In genomic region chr1:11617741-11618140, GRCh38 we compare ENCODE assay signal across 23 cellular contexts. TPM values are rescaled to one million over a fixed set of nuclear protein-coding genes. Genes with fewer than 3 reads are reported as not detected.
A peak's percentile ranks its signal among the peaks of the same experiment; 100 is the strongest.
DNase-seq lines count a peak whose midpoint lies in the region; ATAC-seq, FAIRE-seq and TF ChIP-seq lines count a peak whose summit lies in the region.
"Had no signal": no experiment of that assay in that cellular context is flagged by ENCODE, and none has a peak within 500 bp of the region (broad histone marks: within the 10 kb centered on the region; RNA-seq: fewer than 3 reads in every experiment).

No MANE protein-coding gene starts in this region.

- no peak overlapping the region for H3K4me3 ChIP-seq in astrocyte (ENCODE audit: insufficient read depth, low read depth, low read length)
- H3K4me3 ChIP-seq in K562, result no peak overlapping the region
- H3K4me3 ChIP-seq: BLaER1, GM12878 had no signal

- CTCF ChIA-PET in K562 (lab: Yijun Ruan, JAX; ENCODE audit: low intra/inter-chr PET ratio), result no interaction called here
- CTCF ChIA-PET in activated CD8-positive, alpha-beta T cell treated with anti-CD3 and anti-CD28 coated beads, Interleukin-2, amount 10 ng/mL, durations not matched to agents 7 days and 5 days (lab: Charles Lee), result interaction anchor here (1.0 kb wide), 1 partner anchor 9 kb away, joined by 3 read pairs; no protein-coding TSS in a partner anchor

- no TSS peak for BruUV-seq in K562 (replicated peaks; lab: Mats Ljungman, UMichigan)

- no peak overlapping the region for H2AFZ ChIP-seq in astrocyte (ENCODE audit: low read depth, low read length)
- no peak overlapping the region for H2AFZ ChIP-seq in K562 (ENCODE audit: low read depth, low read length)

- H3K9me3 Mint-ChIP-seq in astrocyte (ENCODE audit: unreplicated experiment), result no peaks in the 10 kb centered on the region
- no peaks in the 10 kb centered on the region for H3K9me3 Mint-ChIP-seq in activated CD8-positive, alpha-beta T cell treated with anti-CD3 and anti-CD28 coated beads, Interleukin-2, amount 10 ng/mL, durations not matched to agents 7 days and 5 days (ENCODE audit: insufficient read depth)
- H3K9me3 Mint-ChIP-seq: CD14-positive monocyte; CD8-positive, alpha-beta memory T cell had no signal

- DNase-seq in astrocyte (ENCODE audit: low read depth) (no peak), K562 (ENCODE audit: extremely low read depth in 1 of 4, low spot score in 3 of 4) (no peak), retina (no peak)
- no peak for DNase-seq in activated CD8-positive, alpha-beta T cell treated with anti-CD3 and anti-CD28 coated beads, Interleukin-2, amount 10 ng/mL, durations not matched to agents 7 days and 5 days
- DNase-seq: 8988T; ACHN; BE2C; C1 segment of cervical spinal cord; CD4-positive, alpha-beta memory T cell; CD4-positive, CD25-positive, alpha-beta regulatory T cell; CD8-positive, alpha-beta memory T cell; DMS79; DND-41; EL; GDM1 had no signal

- FAIRE-seq in astrocyte (lab: Jason Lieb, UNC) (no peak), K562 (lab: Jason Lieb, UNC) (no peak)
- FAIRE-seq: A204.1, GM12878, GM12892, GM18507 had no signal

- no peaks in the 10 kb centered on the region for H3K79me2 ChIP-seq in astrocyte (ENCODE audit: insufficient read depth, low read length)
- H3K79me2 ChIP-seq in K562 (ENCODE audit: control insufficient read depth, insufficient read depth, low read length), result no peaks in the 10 kb centered on the region

- H3K36me3 ChIP-seq in astrocyte (ENCODE audit: insufficient read depth, low read length) (no peaks in the 10 kb centered on the region), K562 (ENCODE audit: control insufficient read depth, insufficient read depth, low read length) (no peaks in the 10 kb centered on the region)
- H3K36me3 ChIP-seq: BE2C, BLaER1 had no signal

- peaks cover 2% of the 10 kb centered on the region for H3K27me3 ChIP-seq in astrocyte (ENCODE audit: insufficient read depth, low read length)
- H3K27me3 ChIP-seq in K562 (ENCODE audit: control insufficient read depth in 2 of 2, insufficient read depth in 2 of 2, low read length in 2 of 2), result peaks cover 22 to 70% of the 10 kb centered on the region in 2 experiments; a peak in 4 of 5 replicates
- H3K27me3 ChIP-seq: BE2C, BLaER1 had no signal

- no peak for TF ChIP-seq EP300 in K562 (IDR thresholded peaks at IDR 0.05; ENCODE audit: low read length)

- intact Hi-C loops in K562 (cut with micrococcal nuclease), result no loop called here

- POLR2A ChIA-PET in K562 (lab: Yijun Ruan, JAX), result interaction anchor here (0.5 to 0.6 kb wide), 2 partner anchors 78 to 480 kb away, joined by 3 to 6 read pairs; no protein-coding TSS in a partner anchor
- POLR2A ChIA-PET in activated CD8-positive, alpha-beta T cell treated with anti-CD3 and anti-CD28 coated beads, Interleukin-2, amount 10 ng/mL, durations not matched to agents 7 days and 5 days (lab: Charles Lee), result no interaction called here

- WGBS in K562 (ENCODE audit: insufficient coverage, low coverage, missing lambda C conversion rate), result 3% methylated on average over 2 of the region's 2 CpGs

- H3K27ac ChIP-seq in astrocyte (ENCODE audit: low read depth, low read length) (no peak overlapping the region), K562 (ENCODE audit: extremely low read depth, low read depth, low read length) (no peak overlapping the region)
- H3K27ac ChIP-seq: BLaER1 had no signal

- H3K4me2 ChIP-seq in astrocyte (ENCODE audit: low read length) (no peak overlapping the region), K562 (ENCODE audit: insufficient read depth, low read length) (no peak overlapping the region)

- H3K27ac Mint-ChIP-seq in astrocyte (ENCODE audit: unreplicated experiment), result no peak overlapping the region
- no peak overlapping the region for H3K27ac Mint-ChIP-seq in activated CD8-positive, alpha-beta T cell treated with anti-CD3 and anti-CD28 coated beads, Interleukin-2, amount 10 ng/mL, durations not matched to agents 7 days and 5 days
- H3K27ac Mint-ChIP-seq: CD4-positive, alpha-beta memory T cell; CD4-positive, CD25-positive, alpha-beta regulatory T cell; CD8-positive, alpha-beta memory T cell had no signal

- H3K4me1 ChIP-seq in astrocyte (ENCODE audit: insufficient read depth, low read length) (no peaks in the 10 kb centered on the region), K562 (replicated peaks in 1 of 2; ENCODE audit: control insufficient read depth in 2 of 2, insufficient read depth in 2 of 2, low read length in 2 of 2) (no peaks in the 10 kb centered on the region; a peak in 2 of 5 replicates)
- H3K4me1 ChIP-seq: BE2C had no signal

- H3K4me3 Mint-ChIP-seq in astrocyte (ENCODE audit: unreplicated experiment), result peak overlapping the region; percentile 5
- no peak overlapping the region for H3K4me3 Mint-ChIP-seq in activated CD8-positive, alpha-beta T cell treated with anti-CD3 and anti-CD28 coated beads, Interleukin-2, amount 10 ng/mL, durations not matched to agents 7 days and 5 days
- H3K4me3 Mint-ChIP-seq: CD14-positive monocyte; CD4-positive, alpha-beta memory T cell; CD4-positive, CD25-positive, alpha-beta regulatory T cell; CD8-positive, alpha-beta memory T cell had no signal

- TF ChIP-seq RAD21 in K562 (CRISPR knock-in tag; conservative IDR thresholded peaks at IDR 0.05 in 1 of 2, IDR thresholded peaks at IDR 0.05 in 1 of 2), result no peak

- no peak for ATAC-seq in K562
- no peak for ATAC-seq in activated CD8-positive, alpha-beta T cell treated with anti-CD3 and anti-CD28 coated beads, Interleukin-2, amount 10 ng/mL, durations not matched to agents 7 days and 5 days
- ATAC-seq: GM12878 had no signal

- no peak overlapping the region for H3K9ac ChIP-seq in astrocyte (ENCODE audit: low read length)
- H3K9ac ChIP-seq in K562 (ENCODE audit: insufficient read depth in 1 of 2, low read depth in 2 of 2, low read length in 2 of 2), result no peak overlapping the region
- H3K9ac ChIP-seq: BLaER1 had no signal

- in situ Hi-C loops in K562 (cut with MboI), result no loop called here

- no peaks in the 10 kb centered on the region for H4K20me1 ChIP-seq in astrocyte (ENCODE audit: insufficient read depth, low read length)
- peaks cover 21% of the 10 kb centered on the region for H4K20me1 ChIP-seq in K562 (replicated peaks; ENCODE audit: control insufficient read depth, insufficient read depth, low read length)
- H4K20me1 ChIP-seq: BLaER1 had no signal

- H3K27me3 Mint-ChIP-seq in astrocyte (ENCODE audit: low read depth, unreplicated experiment), result peaks cover 77% of the 10 kb centered on the region
- H3K27me3 Mint-ChIP-seq in activated CD8-positive, alpha-beta T cell treated with anti-CD3 and anti-CD28 coated beads, Interleukin-2, amount 10 ng/mL, durations not matched to agents 7 days and 5 days (ENCODE audit: low read depth), result no peaks in the 10 kb centered on the region

- peaks cover 2% of the 10 kb centered on the region for H3K36me3 Mint-ChIP-seq in astrocyte (ENCODE audit: low read depth, unreplicated experiment)
- H3K36me3 Mint-ChIP-seq in activated CD8-positive, alpha-beta T cell treated with anti-CD3 and anti-CD28 coated beads, Interleukin-2, amount 10 ng/mL, durations not matched to agents 7 days and 5 days (ENCODE audit: low read depth), result no peaks in the 10 kb centered on the region
- H3K36me3 Mint-ChIP-seq: CD14-positive monocyte; CD4-positive, alpha-beta memory T cell; CD4-positive, CD25-positive, alpha-beta regulatory T cell; CD8-positive, alpha-beta memory T cell had no signal

- no peaks in the 10 kb centered on the region for H3K4me1 Mint-ChIP-seq in astrocyte (ENCODE audit: low read depth, unreplicated experiment)
- no peaks in the 10 kb centered on the region for H3K4me1 Mint-ChIP-seq in activated CD8-positive, alpha-beta T cell treated with anti-CD3 and anti-CD28 coated beads, Interleukin-2, amount 10 ng/mL, durations not matched to agents 7 days and 5 days (ENCODE audit: low read depth)
- H3K4me1 Mint-ChIP-seq: CD14-positive monocyte; CD4-positive, alpha-beta memory T cell; CD4-positive, CD25-positive, alpha-beta regulatory T cell; CD8-positive, alpha-beta memory T cell had no signal

- TF ChIP-seq CTCF in astrocyte (IDR thresholded peaks at IDR 0.05; ENCODE audit: insufficient read depth, low read depth, low read length), result no peak
- TF ChIP-seq CTCF in K562 (IDR thresholded peaks at IDR 0.05 in 2 of 3, conservative IDR thresholded peaks at IDR 0.05 in 1 of 3; ENCODE audit: insufficient read depth in 2 of 3, low read depth in 1 of 3, low read length in 3 of 3), result no peak

- H3K9me3 ChIP-seq in astrocyte (ENCODE audit: insufficient read depth, low read depth, low read length), result no peaks in the 10 kb centered on the region
- no peaks in the 10 kb centered on the region for H3K9me3 ChIP-seq in K562 (replicated peaks; ENCODE audit: control insufficient read depth, insufficient read depth, low read depth, low read length)
- H3K9me3 ChIP-seq: BE2C had no signal

- no peak for TF ChIP-seq POLR2A in K562 (conservative IDR thresholded peaks at IDR 0.05)

- no peaks in the 10 kb centered on the region for H3K9me1 ChIP-seq in K562 (ENCODE audit: control insufficient read depth, insufficient read depth, low read length)

RNA-seq across cellular contexts. Expression of gene FBXO2, which starts 36.5 kb away (rescaled TPM):
- total RNA-seq in astrocyte (54.9 and 64.0 TPM in 2 replicates), K562 (2014; rRNA removed) (1.1 and 1.9 TPM in 2 replicates), K562 (2014; rRNA removed; fragmentation: Illumina TruSeq; extraction: Trizol) (0.16 and 0.25 TPM in 2 replicates), K562 (2015; rRNA removed; fragmentation: Illumina TruSeq; extraction: Trizol) (0.22 and 0.41 TPM in 2 replicates), K562 (2021) (1.4 and 1.7 TPM in 2 replicates)
- total RNA-seq in K562 (2011; cell fraction: chromatin; rRNA removed; ENCODE audit: low replicate concordance), result 0.76 and 1.9 TPM in 2 replicates
- 1.7 and 1.8 TPM in 2 replicates for total RNA-seq in K562 (2011; cell fraction: nucleolus; rRNA removed)
- 1.3 and 1.5 TPM in 2 replicates for total RNA-seq in K562 (2011; cell fraction: nucleoplasm; rRNA removed)
- polyA plus RNA-seq in K562 (2011; rRNA removed) (1.1 and 2.8 TPM in 2 replicates), K562 (2014; fragmentation: Illumina TruSeq; extraction: Trizol) (0.27 and 0.46 TPM in 2 replicates), K562 (2014; fragmentation: Nextera tagmentation; extraction: Ambion mirVana) (under 1 TPM; 0.04 to 0.27 TPM), K562 (2014; rRNA removed) (1.6 and 2.2 TPM in 2 replicates)
- polyA plus RNA-seq in K562 (2011; cell fraction: cytosol; rRNA removed), result 2.6 and 3.2 TPM in 2 replicates
- polyA plus RNA-seq in K562 (2011; cell fraction: nucleus; rRNA removed), result 4.5 and 6.3 TPM in 2 replicates
- 1.6 and 1.8 TPM in 2 replicates for polyA plus RNA-seq in K562 (2012)
- polyA minus RNA-seq in K562 (2011; rRNA and poly(A)+ RNA removed), result 0.21 and 0.48 TPM in 2 replicates
- 0.57 and 2.8 TPM in 2 replicates for polyA minus RNA-seq in K562 (2011; cell fraction: cytosol; rRNA and poly(A)+ RNA removed)
- 0.67 and 1.4 TPM in 2 replicates for polyA minus RNA-seq in K562 (2011; cell fraction: nucleus; rRNA and poly(A)+ RNA removed)
- 1 to 10 TPM; 5.6 to 6.0 TPM for total RNA-seq in activated CD8-positive, alpha-beta T cell treated with anti-CD3 and anti-CD28 coated beads, Interleukin-2, amount 10 ng/mL, durations not matched to agents 7 days and 5 days
- total RNA-seq: A673 had no signal
- polyA plus RNA-seq: CD14-positive monocyte had no signal

RNA-seq across cellular contexts. Expression of gene FBXO44, which starts 36.9 kb away (rescaled TPM):
- 31.6 and 34.4 TPM in 2 replicates for total RNA-seq in astrocyte
- 25.1 and 57.8 TPM in 2 replicates for total RNA-seq in K562 (2011; cell fraction: chromatin; rRNA removed; ENCODE audit: low replicate concordance)
- 47.5 and 48.8 TPM in 2 replicates for total RNA-seq in K562 (2011; cell fraction: nucleolus; rRNA removed)
- 32.2 and 35.3 TPM in 2 replicates for total RNA-seq in K562 (2011; cell fraction: nucleoplasm; rRNA removed)
- total RNA-seq in K562 (2014; rRNA removed), result 11.6 and 14.7 TPM in 2 replicates
- total RNA-seq in K562 (2014; rRNA removed; fragmentation: Illumina TruSeq; extraction: Trizol), result 2.6 and 3.9 TPM in 2 replicates
- total RNA-seq in K562 (2015; rRNA removed; fragmentation: Illumina TruSeq; extraction: Trizol), result 6.1 and 6.7 TPM in 2 replicates
- total RNA-seq in K562 (2021), result 15.7 and 16.4 TPM in 2 replicates
- polyA plus RNA-seq in K562 (2011; rRNA removed), result 8.3 and 18.1 TPM in 2 replicates
- polyA plus RNA-seq in K562 (2011; cell fraction: cytosol; rRNA removed), result 18.0 and 19.5 TPM in 2 replicates
- 93.3 and 93.5 TPM in 2 replicates for polyA plus RNA-seq in K562 (2011; cell fraction: nucleus; rRNA removed)
- 11.8 and 19.7 TPM in 2 replicates for polyA plus RNA-seq in K562 (2012)
- polyA plus RNA-seq in K562 (2014; fragmentation: Illumina TruSeq; extraction: Trizol), result 5.9 and 9.8 TPM in 2 replicates
- polyA plus RNA-seq in K562 (2014; fragmentation: Nextera tagmentation; extraction: Ambion mirVana), result 1 to 10 TPM in 1 of 2 experiments, under 1 TPM in 1; 0.69 to 1.3 TPM
- 20.9 and 23.7 TPM in 2 replicates for polyA plus RNA-seq in K562 (2014; rRNA removed)
- polyA minus RNA-seq in K562 (2011; rRNA and poly(A)+ RNA removed), result 5.7 and 7.3 TPM in 2 replicates
- polyA minus RNA-seq in K562 (2011; cell fraction: cytosol; rRNA and poly(A)+ RNA removed), result 3.5 and 14.7 TPM in 2 replicates
- polyA minus RNA-seq in K562 (2011; cell fraction: nucleus; rRNA and poly(A)+ RNA removed), result 29.5 and 46.7 TPM in 2 replicates
- 10 to 100 TPM; 39.7 to 42.3 TPM for total RNA-seq in activated CD8-positive, alpha-beta T cell treated with anti-CD3 and anti-CD28 coated beads, Interleukin-2, amount 10 ng/mL, durations not matched to agents 7 days and 5 days

RNA-seq across cellular contexts. Expression of gene FBXO6, which starts 46.3 kb away (rescaled TPM):
- total RNA-seq in astrocyte (9.7 and 9.8 TPM in 2 replicates), K562 (2014; rRNA removed) (44.1 and 44.9 TPM in 2 replicates), K562 (2014; rRNA removed; fragmentation: Illumina TruSeq; extraction: Trizol) (9.6 and 15.2 TPM in 2 replicates), K562 (2015; rRNA removed; fragmentation: Illumina TruSeq; extraction: Trizol) (23.8 and 24.5 TPM in 2 replicates), K562 (2021) (23.2 and 24.9 TPM in 2 replicates)
- 3.1 and 10.3 TPM in 2 replicates for total RNA-seq in K562 (2011; cell fraction: chromatin; rRNA removed; ENCODE audit: low replicate concordance)
- 13.0 and 14.1 TPM in 2 replicates for total RNA-seq in K562 (2011; cell fraction: nucleolus; rRNA removed)
- 7.6 and 11.3 TPM in 2 replicates for total RNA-seq in K562 (2011; cell fraction: nucleoplasm; rRNA removed)
- polyA plus RNA-seq in K562 (2011; rRNA removed) (35.2 and 64.0 TPM in 2 replicates), K562 (2014; fragmentation: Illumina TruSeq; extraction: Trizol) (34.1 and 34.7 TPM in 2 replicates), K562 (2014; fragmentation: Nextera tagmentation; extraction: Ambion mirVana) (10 to 100 TPM; 10.6 to 16.4 TPM), K562 (2014; rRNA removed) (45.8 and 49.6 TPM in 2 replicates)
- polyA plus RNA-seq in K562 (2011; cell fraction: cytosol; rRNA removed), result 96.3 and 104 TPM in 2 replicates
- 14.1 and 20.6 TPM in 2 replicates for polyA plus RNA-seq in K562 (2011; cell fraction: nucleus; rRNA removed)
- 26.0 and 39.2 TPM in 2 replicates for polyA plus RNA-seq in K562 (2012)
- polyA minus RNA-seq in K562 (2011; rRNA and poly(A)+ RNA removed), result 15.9 and 20.2 TPM in 2 replicates
- polyA minus RNA-seq in K562 (2011; cell fraction: cytosol; rRNA and poly(A)+ RNA removed), result 14.4 and 33.6 TPM in 2 replicates
- 6.2 and 9.4 TPM in 2 replicates for polyA minus RNA-seq in K562 (2011; cell fraction: nucleus; rRNA and poly(A)+ RNA removed)
- 10 to 100 TPM; 61.6 to 62.2 TPM for total RNA-seq in activated CD8-positive, alpha-beta T cell treated with anti-CD3 and anti-CD28 coated beads, Interleukin-2, amount 10 ng/mL, durations not matched to agents 7 days and 5 days
- total RNA-seq: G401 had no signal
